ENCODE assay signal across 8 cellular contexts in genomic region chr1:11280719-11281376, GRCh38. TPM values are rescaled to one million over a fixed set of nuclear protein-coding genes. Genes with fewer than 3 reads are reported as not detected.
DNase-seq lines count a peak whose midpoint lies in the region; ATAC-seq and TF ChIP-seq lines count a peak whose summit lies in the region.
"Had no signal": no experiment of that assay in that cellular context is flagged by ENCODE, and none has a peak within 500 bp of the region (broad histone marks: within the 10 kb centered on the region; RNA-seq: fewer than 3 reads in every experiment).

No MANE protein-coding gene starts in this region.

- CTCF ChIA-PET in HEK293 (lab: Yijun Ruan, JAX) = interaction anchor here (0.6 to 1.7 kb wide), 3 partner anchors 39 to 612 kb away, joined by 3 to 5 read pairs (median 3); no protein-coding TSS in a partner anchor

- POLR2A ChIA-PET in HEK293 (lab: Yijun Ruan, JAX) = interaction anchor here (0.5 to 1.2 kb wide), 2 partner anchors 18 to 37 kb away, joined by 4 to 6 read pairs; partner anchors contain the start of gene MTOR

- peaks cover 85% of the 10 kb centered on the region for H3K36me3 Mint-ChIP-seq in activated T-helper 2 cell treated with anti-CD3 and anti-CD28 coated beads, Interferon-gamma antibody, Interleukin-2, Interleukin-4, amounts not matched to agents 10 μg/mL and 5 μg/mL and 100 μg/mL, durations not matched to agents 14 hours and 24 hours and 36 hours (ENCODE audit: low read depth)
- H3K36me3 Mint-ChIP-seq in neural progenitor cell = peaks cover 7% of the 10 kb centered on the region

- peaks cover 7% of the 10 kb centered on the region for H4K20me1 ChIP-seq in neural progenitor cell (ENCODE audit: low read depth)

- H3K4me1 Mint-ChIP-seq in activated T-helper 2 cell treated with anti-CD3 and anti-CD28 coated beads, Interferon-gamma antibody, Interleukin-2, Interleukin-4, amounts not matched to agents 10 μg/mL and 5 μg/mL and 100 μg/mL, durations not matched to agents 14 hours and 24 hours and 36 hours (ENCODE audit: low read depth) = peaks cover 66% of the 10 kb centered on the region
- peaks cover 6% of the 10 kb centered on the region for H3K4me1 Mint-ChIP-seq in neural progenitor cell

- no peak for ATAC-seq in HG03139 (IDR thresholded peaks at IDR 0.05; ENCODE audit: unreplicated experiment)

- H3K9me3 ChIP-seq in HEK293 (ENCODE audit: control insufficient read depth, insufficient read depth, low read depth, low read length) (no peaks in the 10 kb centered on the region), neural progenitor cell (ENCODE audit: low read depth) (no peaks in the 10 kb centered on the region)

- H3K9ac ChIP-seq in neural progenitor cell = peak overlapping the region; percentile 27

- no peak overlapping the region for H2AFZ ChIP-seq in neural progenitor cell (replicated peaks)

- H3K79me2 ChIP-seq in neural progenitor cell (ENCODE audit: low read depth) = peaks cover 64% of the 10 kb centered on the region

- H3K4me1 ChIP-seq in HEK293 (ENCODE audit: control insufficient read depth, insufficient read depth, low read length) (no peaks in the 10 kb centered on the region), neural progenitor cell (peaks cover 9% of the 10 kb centered on the region)

- H3K27me3 Mint-ChIP-seq in activated T-helper 2 cell treated with anti-CD3 and anti-CD28 coated beads, Interferon-gamma antibody, Interleukin-2, Interleukin-4, amounts not matched to agents 10 μg/mL and 5 μg/mL and 100 μg/mL, durations not matched to agents 14 hours and 24 hours and 36 hours (ENCODE audit: low read depth) = no peaks in the 10 kb centered on the region
- H3K27me3 Mint-ChIP-seq in neural progenitor cell (ENCODE audit: insufficient read depth, low read depth) = no peaks in the 10 kb centered on the region

- intact Hi-C loops in activated T-helper 2 cell treated with anti-CD3 and anti-CD28 coated beads, Interferon-gamma antibody, Interleukin-2, Interleukin-4, amounts not matched to agents 10 μg/mL and 5 μg/mL and 100 μg/mL, durations not matched to agents 14 hours and 24 hours and 36 hours (cut with micrococcal nuclease) = no loop called here

- peaks cover under 1 to 63% of the 10 kb centered on the region in 2 experiments; a peak in 2 of 3 replicates for H3K36me3 ChIP-seq in HEK293 (ENCODE audit: control insufficient read depth in 2 of 2, insufficient read depth in 1 of 2, low read length in 2 of 2)
- H3K36me3 ChIP-seq in neural progenitor cell = no peaks in the 10 kb centered on the region

- peak overlapping the region; percentile 76 for H3K27ac Mint-ChIP-seq in activated T-helper 2 cell treated with anti-CD3 and anti-CD28 coated beads, Interferon-gamma antibody, Interleukin-2, Interleukin-4, amounts not matched to agents 10 μg/mL and 5 μg/mL and 100 μg/mL, durations not matched to agents 14 hours and 24 hours and 36 hours
- no peak overlapping the region for H3K27ac Mint-ChIP-seq in neural progenitor cell

- H3K27ac ChIP-seq in HEK293 (ENCODE audit: extremely low read depth, low read depth, low read length) (no peak overlapping the region), neural progenitor cell (no peak overlapping the region)

- peak overlapping the region; percentile 43 for H3K4me3 Mint-ChIP-seq in activated T-helper 2 cell treated with anti-CD3 and anti-CD28 coated beads, Interferon-gamma antibody, Interleukin-2, Interleukin-4, amounts not matched to agents 10 μg/mL and 5 μg/mL and 100 μg/mL, durations not matched to agents 14 hours and 24 hours and 36 hours (ENCODE audit: low read depth)
- no peak overlapping the region for H3K4me3 Mint-ChIP-seq in neural progenitor cell

- no peak overlapping the region for H3K4me2 ChIP-seq in neural progenitor cell

- peaks cover 15% of the 10 kb centered on the region for H3F3A ChIP-seq in neural progenitor cell (ENCODE audit: low read depth)

- TF ChIP-seq CTCF in GM12864 (IDR thresholded peaks at IDR 0.05; ENCODE audit: low read depth, low read length, missing control alignments) = no peak
- no peak for TF ChIP-seq CTCF in HEK293 (tag by site-specific recombination; IDR thresholded peaks at IDR 0.05)
- no peak for TF ChIP-seq CTCF in neural progenitor cell (IDR thresholded peaks at IDR 0.05)

- DNase-seq in GM12864 (ENCODE audit: low read depth) (peak; percentile 50), neural progenitor cell (ENCODE audit: low spot score) (no peak), NCI-H1436 treated with DMSO at 0.1 percent for 48 hours (lab: John Stamatoyannopoulos, UW) (no peak), mesenteric fat pad (ENCODE audit: low spot score) (no peak)
- no peak for DNase-seq in activated T-helper 2 cell treated with anti-CD3 and anti-CD28 coated beads, Interferon-gamma antibody, Interleukin-2, Interleukin-4, amounts not matched to agents 10 μg/mL and 5 μg/mL and 100 μg/mL, durations not matched to agents 14 hours and 24 hours and 36 hours (ENCODE audit: low spot score)
- DNase-seq: mammary epithelial cell had no signal

- peaks cover 3% of the 10 kb centered on the region for H3K9me3 Mint-ChIP-seq in activated T-helper 2 cell treated with anti-CD3 and anti-CD28 coated beads, Interferon-gamma antibody, Interleukin-2, Interleukin-4, amounts not matched to agents 10 μg/mL and 5 μg/mL and 100 μg/mL, durations not matched to agents 14 hours and 24 hours and 36 hours
- H3K9me3 Mint-ChIP-seq in neural progenitor cell = no peaks in the 10 kb centered on the region

- H3K27me3 ChIP-seq in neural progenitor cell = no peaks in the 10 kb centered on the region

- H3K4me3 ChIP-seq in GM12864 (ENCODE audit: low read depth, low read length) (no peak overlapping the region), HEK293 (ENCODE audit: low read depth, low read length) (no peak overlapping the region), neural progenitor cell (no peak overlapping the region)

TF ChIP-seq in HEK293, 187 proteins besides CTCF, POLR2A, EP300 and RAD21:
- no peak for TF ChIP-seq ZNF350 (tag by site-specific recombination; IDR thresholded peaks at IDR 0.05)
- peak; percentile 64 for TF ChIP-seq ZNF10 (tag by site-specific recombination; IDR thresholded peaks at IDR 0.05)
TF ChIP-seq in HEK293: peak in this region for 1.

RNA-seq across cellular contexts. Expression of gene UBIAD1, which starts 7.8 kb away (rescaled TPM):
- 22.7 and 25.1 TPM in 2 replicates for total RNA-seq in activated T-helper 2 cell treated with anti-CD3 and anti-CD28 coated beads, Interferon-gamma antibody, Interleukin-2, Interleukin-4, amounts not matched to agents 10 μg/mL and 5 μg/mL and 100 μg/mL, durations not matched to agents 14 hours and 24 hours and 36 hours
- 11.0 and 17.7 TPM in 2 replicates for total RNA-seq in neural progenitor cell (ENCODE audit: low replicate concordance)
- total RNA-seq in mesenteric fat pad = 13.5 TPM

RNA-seq across cellular contexts. Expression of gene MTOR, which starts 18.5 kb away (rescaled TPM):
- total RNA-seq in activated T-helper 2 cell treated with anti-CD3 and anti-CD28 coated beads, Interferon-gamma antibody, Interleukin-2, Interleukin-4, amounts not matched to agents 10 μg/mL and 5 μg/mL and 100 μg/mL, durations not matched to agents 14 hours and 24 hours and 36 hours = 43.3 and 44.5 TPM in 2 replicates
- total RNA-seq in neural progenitor cell (ENCODE audit: low replicate concordance) = 55.8 and 69.1 TPM in 2 replicates
- 35.1 TPM for total RNA-seq in mesenteric fat pad
